Comparison of ENCODE assay signal across 11 cellular contexts in the genomic region with DNA sequence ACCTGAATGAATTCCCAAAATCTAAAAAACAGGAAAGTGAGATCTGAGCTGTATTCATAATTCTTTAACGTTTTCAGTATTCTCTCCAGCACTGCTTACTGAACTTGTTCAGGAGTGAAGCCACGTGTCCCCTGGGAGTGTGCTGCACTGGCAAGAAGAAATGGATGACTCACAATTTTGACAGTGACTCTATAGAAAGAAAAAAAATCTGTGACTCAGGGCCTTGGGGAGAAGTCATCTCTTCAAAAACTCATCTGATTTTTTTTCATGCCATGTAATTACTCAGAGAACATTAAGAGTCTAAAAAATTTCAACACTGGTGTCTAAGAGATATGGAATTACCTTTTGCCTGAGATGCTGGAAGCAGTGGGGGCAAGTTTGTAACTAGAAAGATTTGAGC. TPM values are rescaled to one million over a fixed set of nuclear protein-coding genes. Genes with fewer than 3 reads are reported as not detected.
DNase-seq lines count a peak whose midpoint lies in the region; ATAC-seq and TF ChIP-seq lines count a peak whose summit lies in the region.
"Had no signal": no experiment of that assay in that cellular context is flagged by ENCODE, and none has a peak within 500 bp of the region (broad histone marks: within the 10 kb centered on the region; RNA-seq: fewer than 3 reads in every experiment).

No MANE protein-coding gene starts in this region.

- H3K4me2 ChIP-seq in Karpas-422 (ENCODE audit: low read depth, low read length, poor library complexity, severe bottlenecking) (peak overlapping the region; percentile 65), osteoblast (ENCODE audit: insufficient read depth, low read length) (peak overlapping the region; percentile 55), GM23338 (no peak overlapping the region)

- no peak overlapping the region for H3K27ac Mint-ChIP-seq in GM23338
- H3K27ac Mint-ChIP-seq: T-helper 1 cell treated with Interleukin-12 subunit alpha and Interleukin-12 subunit beta and Interleukin-4 antibody, amounts not matched to agents 30 μg/mL and 1 μg/mL, for 36 hours had no signal

- no peaks in the 10 kb centered on the region for H3F3A ChIP-seq in GM23338 (replicated peaks; ENCODE audit: low read depth)

- H3K9me2 ChIP-seq in Karpas-422 (replicated peaks; ENCODE audit: insufficient read depth, low read length) (no peaks in the 10 kb centered on the region), GM23338 (ENCODE audit: insufficient read depth) (0 out of 2 replicates have a peak, but pooled peaks cover 2% of the 10 kb centered on the region)

- peak overlapping the region; percentile 36 for H3K4me3 ChIP-seq in Karpas-422 (ENCODE audit: low read length)
- H3K4me3 ChIP-seq in brain microvascular endothelial cell (ENCODE audit: low read depth, low read length), result no peak overlapping the region
- no peak overlapping the region for H3K4me3 ChIP-seq in osteoblast (ENCODE audit: insufficient read depth, low read length)
- no peak overlapping the region for H3K4me3 ChIP-seq in GM23338
- H3K4me3 ChIP-seq: skin epidermis had no signal

- H3K36me3 ChIP-seq in Karpas-422 (ENCODE audit: insufficient read depth, low read length), result no peaks in the 10 kb centered on the region
- H3K36me3 ChIP-seq in brain microvascular endothelial cell (replicated peaks), result no peaks in the 10 kb centered on the region
- no peaks in the 10 kb centered on the region for H3K36me3 ChIP-seq in osteoblast (ENCODE audit: insufficient read depth, low read length)
- H3K36me3 ChIP-seq in GM23338 (ENCODE audit: insufficient read depth), result no peaks in the 10 kb centered on the region

- H3K4me1 ChIP-seq in Karpas-422 (ENCODE audit: low read length), result peaks cover 55% of the 10 kb centered on the region
- peaks cover 23% of the 10 kb centered on the region for H3K4me1 ChIP-seq in osteoblast (ENCODE audit: insufficient read depth, low read length)
- no peaks in the 10 kb centered on the region for H3K4me1 ChIP-seq in GM23338 (ENCODE audit: insufficient read depth)

- H3K9me3 ChIP-seq in Karpas-422 (ENCODE audit: low read length) (no peaks in the 10 kb centered on the region), osteoblast (ENCODE audit: low read depth, low read length) (no peaks in the 10 kb centered on the region)

- in situ Hi-C loops in brain microvascular endothelial cell (cut with HindIII; ENCODE audit: low pct_ligation_motif_present, low sequenced_read_pairs), result no loop called here

- peak overlapping the region; percentile 76 for H3K27ac ChIP-seq in Karpas-422 (ENCODE audit: low read length)
- no peak overlapping the region for H3K27ac ChIP-seq in brain microvascular endothelial cell
- H3K27ac ChIP-seq in osteoblast (ENCODE audit: low read depth, low read length), result no peak overlapping the region
- no peak overlapping the region for H3K27ac ChIP-seq in GM23338 (ENCODE audit: low read depth)

- H3K4me3 Mint-ChIP-seq in GM23338, result no peak overlapping the region
- H3K4me3 Mint-ChIP-seq: T-helper 1 cell treated with Interleukin-12 subunit alpha and Interleukin-12 subunit beta and Interleukin-4 antibody, amounts not matched to agents 30 μg/mL and 1 μg/mL, for 36 hours had no signal

- peaks cover 1% of the 10 kb centered on the region for H3K27me3 Mint-ChIP-seq in GM23338 (ENCODE audit: insufficient read depth, low read depth, poor library complexity)

- H4K20me1 ChIP-seq in Karpas-422 (ENCODE audit: insufficient read depth, low read depth, low read length), result no peaks in the 10 kb centered on the region
- no peaks in the 10 kb centered on the region for H4K20me1 ChIP-seq in osteoblast (ENCODE audit: insufficient read depth, low read length)
- no peaks in the 10 kb centered on the region for H4K20me1 ChIP-seq in GM23338 (replicated peaks; ENCODE audit: insufficient read depth)

- TF ChIP-seq CTCF in brain microvascular endothelial cell (IDR thresholded peaks at IDR 0.05; ENCODE audit: low read depth, low read length, missing control alignments) (no peak), osteoblast (IDR thresholded peaks at IDR 0.05; ENCODE audit: extremely low read depth, low read depth, low read length) (no peak), GM23338 (conservative IDR thresholded peaks at IDR 0.05; ENCODE audit: low read depth in 2 of 2) (no peak)

- H3K36me3 Mint-ChIP-seq in GM23338 (ENCODE audit: low read depth), result no peaks in the 10 kb centered on the region

- ATAC-seq in GM18499 (IDR thresholded peaks at IDR 0.05; ENCODE audit: insufficient read depth, unreplicated experiment) (peak; percentile 82), GM21367 (IDR thresholded peaks at IDR 0.05; ENCODE audit: unreplicated experiment) (no peak), GM23338 (no peak), GM18867 (IDR thresholded peaks at IDR 0.05; ENCODE audit: unreplicated experiment) (no peak)

- H3K9me3 Mint-ChIP-seq in GM23338, result no peaks in the 10 kb centered on the region
- H3K9me3 Mint-ChIP-seq: T-helper 1 cell treated with Interleukin-12 subunit alpha and Interleukin-12 subunit beta and Interleukin-4 antibody, amounts not matched to agents 30 μg/mL and 1 μg/mL, for 36 hours had no signal

- H2AFZ ChIP-seq in Karpas-422 (ENCODE audit: low read length), result no peak overlapping the region
- no peak overlapping the region for H2AFZ ChIP-seq in osteoblast (ENCODE audit: low read length)
- H2AFZ ChIP-seq in GM23338, result no peak overlapping the region

- H3K4me1 Mint-ChIP-seq in GM23338, result no peaks in the 10 kb centered on the region

- no peak overlapping the region for H3K9ac ChIP-seq in Karpas-422 (ENCODE audit: low read length)

- no peaks in the 10 kb centered on the region for H3K79me2 ChIP-seq in Karpas-422 (ENCODE audit: low read length)
- no peaks in the 10 kb centered on the region for H3K79me2 ChIP-seq in osteoblast (ENCODE audit: insufficient read depth, low read length)
- H3K79me2 ChIP-seq in GM23338 (replicated peaks; ENCODE audit: insufficient read depth), result no peaks in the 10 kb centered on the region

- peak; percentile 93 for DNase-seq in Karpas-422
- peak; percentile 86 for DNase-seq in brain microvascular endothelial cell
- peak; percentile 6 for DNase-seq in osteoblast (ENCODE audit: insufficient read length, low spot score, missing footprints)
- no peak for DNase-seq in GM23338 (ENCODE audit: low spot score)
- no peak for DNase-seq in AML-193 (lab: John Stamatoyannopoulos, UW)
- DNase-seq: effector CD4-positive, alpha-beta T cell had no signal

- no peaks in the 10 kb centered on the region; the same call in 1 of the 2 replicates for H3K27me3 ChIP-seq in Karpas-422 (ENCODE audit: low read length)
- no peaks in the 10 kb centered on the region for H3K27me3 ChIP-seq in brain microvascular endothelial cell (replicated peaks)
- no peaks in the 10 kb centered on the region for H3K27me3 ChIP-seq in osteoblast (ENCODE audit: insufficient read depth, low read length)
- no peaks in the 10 kb centered on the region for H3K27me3 ChIP-seq in GM23338 (ENCODE audit: insufficient read depth)

TF ChIP-seq in GM23338, 12 proteins besides CTCF, POLR2A, EP300 and RAD21 (continues in another document):
- no peak for TF ChIP-seq NANOG (IDR thresholded peaks at IDR 0.05; ENCODE audit: borderline replicate concordance)
- no peak for TF ChIP-seq ZNF114 (CRISPR knock-in tag; IDR thresholded peaks at IDR 0.05)
- TF ChIP-seq EZH2 (IDR thresholded peaks at IDR 0.05; ENCODE audit: low read depth, unreplicated experiment), result no peak
- TF ChIP-seq JUNB (IDR thresholded peaks at IDR 0.05; ENCODE audit: unreplicated experiment), result no peak
- TF ChIP-seq ZNF331 (CRISPR knock-in tag; IDR thresholded peaks at IDR 0.05; ENCODE audit: low read depth), result no peak
- TF ChIP-seq, protein P1, sequence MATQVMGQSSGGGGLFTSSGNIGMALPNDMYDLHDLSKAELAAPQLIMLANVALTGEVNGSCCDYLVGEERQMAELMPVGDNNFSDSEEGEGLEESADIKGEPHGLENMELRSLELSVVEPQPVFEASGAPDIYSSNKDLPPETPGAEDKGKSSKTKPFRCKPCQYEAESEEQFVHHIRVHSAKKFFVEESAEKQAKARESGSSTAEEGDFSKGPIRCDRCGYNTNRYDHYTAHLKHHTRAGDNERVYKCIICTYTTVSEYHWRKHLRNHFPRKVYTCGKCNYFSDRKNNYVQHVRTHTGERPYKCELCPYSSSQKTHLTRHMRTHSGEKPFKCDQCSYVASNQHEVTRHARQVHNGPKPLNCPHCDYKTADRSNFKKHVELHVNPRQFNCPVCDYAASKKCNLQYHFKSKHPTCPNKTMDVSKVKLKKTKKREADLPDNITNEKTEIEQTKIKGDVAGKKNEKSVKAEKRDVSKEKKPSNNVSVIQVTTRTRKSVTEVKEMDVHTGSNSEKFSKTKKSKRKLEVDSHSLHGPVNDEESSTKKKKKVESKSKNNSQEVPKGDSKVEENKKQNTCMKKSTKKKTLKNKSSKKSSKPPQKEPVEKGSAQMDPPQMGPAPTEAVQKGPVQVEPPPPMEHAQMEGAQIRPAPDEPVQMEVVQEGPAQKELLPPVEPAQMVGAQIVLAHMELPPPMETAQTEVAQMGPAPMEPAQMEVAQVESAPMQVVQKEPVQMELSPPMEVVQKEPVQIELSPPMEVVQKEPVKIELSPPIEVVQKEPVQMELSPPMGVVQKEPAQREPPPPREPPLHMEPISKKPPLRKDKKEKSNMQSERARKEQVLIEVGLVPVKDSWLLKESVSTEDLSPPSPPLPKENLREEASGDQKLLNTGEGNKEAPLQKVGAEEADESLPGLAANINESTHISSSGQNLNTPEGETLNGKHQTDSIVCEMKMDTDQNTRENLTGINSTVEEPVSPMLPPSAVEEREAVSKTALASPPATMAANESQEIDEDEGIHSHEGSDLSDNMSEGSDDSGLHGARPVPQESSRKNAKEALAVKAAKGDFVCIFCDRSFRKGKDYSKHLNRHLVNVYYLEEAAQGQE (IDR thresholded peaks at IDR 0.05; ENCODE audit: unreplicated experiment), result no peak
- no peak for TF ChIP-seq CREB1 (CRISPR knock-in tag; IDR thresholded peaks at IDR 0.05; ENCODE audit: low read depth)
- no peak for TF ChIP-seq EZH2phosphoT487 (IDR thresholded peaks at IDR 0.05; ENCODE audit: unreplicated experiment)
- TF ChIP-seq POLR2AphosphoS5 (IDR thresholded peaks at IDR 0.05; ENCODE audit: low read depth), result no peak

RNA-seq across cellular contexts. Expression of a gene that starts 39.7 kb away (rescaled TPM):
- 3.3 and 9.6 TPM in 2 replicates for total RNA-seq in Karpas-422 (2014; rRNA removed; shearing (Covaris generic); ENCODE audit: low replicate concordance)
- 2.1 and 2.5 TPM in 2 replicates for total RNA-seq in osteoblast
- total RNA-seq in GM23338 (2014; rRNA removed; shearing (Covaris generic)), result 8.8 and 9.7 TPM in 2 replicates
- 4.6 and 4.7 TPM in 2 replicates for polyA plus RNA-seq in GM23338 (2016; fragmentation: Nextera tagmentation; extraction: Ambion mirVana)

Comparison
In these comparisons a context has a peak if more than half of its experiments do, and no peak if none do; other contexts are left out.
1. DNase-seq: peak in Karpas-422 (single experiment), brain microvascular endothelial cell (single experiment) and osteoblast (single experiment); none in GM23338 (single experiment) and AML-193 (0 of 2).